ENCODE assay signal across 8 cellular contexts in genomic region chr5:132410451-132411381, GRCh38. TPM values are rescaled to one million over a fixed set of nuclear protein-coding genes. Genes with fewer than 3 reads are reported as not detected.
A peak's percentile ranks its signal among the peaks of the same experiment; 100 is the strongest.
DNase-seq lines count a peak whose midpoint lies in the region; ATAC-seq and TF ChIP-seq lines count a peak whose summit lies in the region.

No MANE protein-coding gene starts in this region.

- H3K9ac ChIP-seq in DND-41 (ENCODE audit: low read depth, low read length) (peak overlapping the region; percentile 98), HUES64 (ENCODE audit: low read depth, low read length) (peak overlapping the region; percentile 87)

- peak overlapping the region; percentile 99 for H3K27ac ChIP-seq in DND-41 (ENCODE audit: low read length)
- peak overlapping the region; percentile 85 for H3K27ac ChIP-seq in HUES64 (ENCODE audit: low read depth, low read length)
- H3K27ac ChIP-seq in RWPE1: peak overlapping the region; percentile 96

- peak; percentile 75 for ATAC-seq in DND-41 (ENCODE audit: insufficient read depth, low read depth)
- ATAC-seq in GM21447 (IDR thresholded peaks at IDR 0.05; ENCODE audit: unreplicated experiment): peak; percentile 54

- no peaks in the 10 kb centered on the region for H4K20me1 ChIP-seq in DND-41 (ENCODE audit: insufficient read depth, low read length)

- POLR2A ChIA-PET in RWPE1 (lab: Yijun Ruan, JAX; ENCODE audit: low non-redundant PET): interaction anchor here (0.5 to 1.3 kb wide), 4 partner anchors 21 to 80 kb away, joined by 3 read pairs; partner anchors contain the start of gene IRF1

- DNase-seq in DND-41: peak; percentile 91
- peak; percentile 83 for DNase-seq in RWPE1 (ENCODE audit: low spot score)
- DNase-seq in activated effector memory CD4-positive, alpha-beta T cell treated with Interleukin-2 at 50 U/mL for 16 hours: peak; percentile 75
- DNase-seq in fibroblast of villous mesenchyme (ENCODE audit: low read depth): peak; percentile 84
- peak; percentile 71 for DNase-seq in superior temporal gyrus (ENCODE audit: extremely low spot score)

- H3K27me3 ChIP-seq in DND-41 (ENCODE audit: insufficient read depth, low read length, poor library complexity) (no peaks in the 10 kb centered on the region), HUES64 (ENCODE audit: insufficient read depth, low read length) (peaks cover 10% of the 10 kb centered on the region; the same call in 1 of the 2 replicates), neuron (ENCODE audit: insufficient read depth, low read length) (peaks cover 4% of the 10 kb centered on the region)

- H3K79me2 ChIP-seq in DND-41 (ENCODE audit: insufficient read depth, low read length): peaks cover 77% of the 10 kb centered on the region

- H3K4me1 ChIP-seq in DND-41 (ENCODE audit: insufficient read depth, low read length) (peaks cover 52% of the 10 kb centered on the region), HUES64 (ENCODE audit: insufficient read depth, low read length) (peaks cover 9% of the 10 kb centered on the region), neuron (ENCODE audit: insufficient read depth, low read length) (peaks cover 3% of the 10 kb centered on the region)

- H3K4me2 ChIP-seq in DND-41 (ENCODE audit: insufficient read depth, low read length): peak overlapping the region; percentile 80

- no peaks in the 10 kb centered on the region for H3K9me3 ChIP-seq in DND-41 (ENCODE audit: insufficient read depth, low read length, severe bottlenecking)
- H3K9me3 ChIP-seq in HUES64 (ENCODE audit: insufficient read depth, low read depth, low read length): no peaks in the 10 kb centered on the region
- peaks cover 2% of the 10 kb centered on the region for H3K9me3 ChIP-seq in neuron (ENCODE audit: low read length)

- CTCF ChIA-PET in RWPE1 (lab: Yijun Ruan, JAX): interaction anchor here (0.5 to 1.8 kb wide), 18 partner anchors 10 to 410 kb away, joined by 3 to 15 read pairs (median 4); partner anchors contain the start of gene IRF1

- H2AFZ ChIP-seq in DND-41 (ENCODE audit: low read depth, low read length) (peak overlapping the region; percentile 38), neuron (ENCODE audit: low read depth, low read length) (peak overlapping the region; percentile 97)

- TF ChIP-seq CTCF in DND-41 (IDR thresholded peaks at IDR 0.05; ENCODE audit: borderline replicate concordance, extremely low read depth, low read length, poor library complexity, severe bottlenecking): peak; percentile 59
- peak; percentile 79 for TF ChIP-seq CTCF in RWPE1 (conservative IDR thresholded peaks at IDR 0.05; ENCODE audit: low read depth)
- TF ChIP-seq CTCF in fibroblast of villous mesenchyme (IDR thresholded peaks at IDR 0.05; ENCODE audit: insufficient read depth, low read depth, low read length): peak; percentile 63

- H3K4me3 ChIP-seq in DND-41 (ENCODE audit: low read depth in 1 of 2, low read length in 2 of 2) (peak overlapping the region; percentile 68 to 83), HUES64 (ENCODE audit: low read length) (peak overlapping the region; percentile 73), fibroblast of villous mesenchyme (ENCODE audit: low read depth, low read length) (peak overlapping the region; percentile 70), neuron (ENCODE audit: low read length) (peak overlapping the region; percentile 70)

- 3% methylated on average over 91 of the region's 92 CpGs for whole genome bisulfite sequencing in HUES64

- H3K36me3 ChIP-seq in DND-41 (ENCODE audit: insufficient read depth, low read length): peaks cover 21% of the 10 kb centered on the region
- no peaks in the 10 kb centered on the region for H3K36me3 ChIP-seq in HUES64 (ENCODE audit: insufficient read depth, low read length)
- H3K36me3 ChIP-seq in neuron (ENCODE audit: insufficient read depth, low read length): no peaks in the 10 kb centered on the region

RNA-seq across cellular contexts. Expression of gene SLC22A5, which starts 41.2 kb away (rescaled TPM):
- 1.4 TPM for polyA plus RNA-seq in HUES64 (2013, experiment 1 of 2)
- polyA plus RNA-seq in HUES64 (2013, experiment 2 of 2): 1.7 TPM
- total RNA-seq in fibroblast of villous mesenchyme: 5.8 and 7.3 TPM in 2 replicates

Comparison
In these comparisons a context has a peak if more than half of its experiments do, and no peak if none do; other contexts are left out.
1. Peak in every context shown above with its lines: DNase-seq, ATAC-seq, H3K4me3 ChIP-seq and H3K27ac ChIP-seq.